18 cellular contexts compared by ENCODE assay signal in genomic region chr2:120477831-120478481, GRCh38.
DNase-seq lines count a peak whose midpoint lies in the region; ATAC-seq and TF ChIP-seq lines count a peak whose summit lies in the region.
"Had no signal": no experiment of that assay in that cellular context is flagged by ENCODE, and none has a peak within 500 bp of the region (broad histone marks: within the 10 kb centered on the region; RNA-seq: fewer than 3 reads in every experiment).

No MANE protein-coding gene starts in this region.

- H3K36me3 ChIP-seq in endodermal cell (ENCODE audit: control insufficient read depth, insufficient read depth, low read length), result no peaks in the 10 kb centered on the region
- H3K36me3 ChIP-seq in sigmoid colon, result no peaks in the 10 kb centered on the region
- H3K36me3 ChIP-seq: BLaER1 had no signal

- no peaks in the 10 kb centered on the region for H3K9me3 Mint-ChIP-seq in endodermal cell
- H3K9me3 Mint-ChIP-seq: CD4-positive, alpha-beta memory T cell; GM23338 had no signal

- no peak overlapping the region for H3K27ac Mint-ChIP-seq in endodermal cell
- H3K27ac Mint-ChIP-seq: CD14-positive monocyte, GM23338, HFFc6 had no signal

- intact Hi-C loops in sigmoid colon (cut with DNase I), result no loop called here

- peaks cover 12% of the 10 kb centered on the region for H3K4me1 Mint-ChIP-seq in endodermal cell
- H3K4me1 Mint-ChIP-seq: CD14-positive monocyte; CD4-positive, alpha-beta memory T cell; GM23338 had no signal

- H3K36me3 Mint-ChIP-seq in endodermal cell (ENCODE audit: low read depth), result no peaks in the 10 kb centered on the region
- H3K36me3 Mint-ChIP-seq: CD14-positive monocyte; CD4-positive, alpha-beta memory T cell had no signal

- no peak for ATAC-seq in HG03025 (IDR thresholded peaks at IDR 0.05; ENCODE audit: low FRiP score, unreplicated experiment)
- ATAC-seq: GM23338, HCT116, HepG2 had no signal

- no peak for TF ChIP-seq EP300 in sigmoid colon (IDR thresholded peaks at IDR 0.05)

- H3K9me3 ChIP-seq in endodermal cell (ENCODE audit: control insufficient read depth, low read length) (no peaks in the 10 kb centered on the region), sigmoid colon (no peaks in the 10 kb centered on the region)
- H3K9me3 ChIP-seq: BLaER1 had no signal

- H3K4me3 ChIP-seq in endodermal cell (ENCODE audit: low read length) (no peak overlapping the region), sigmoid colon (no peak overlapping the region)
- H3K4me3 ChIP-seq: BLaER1, GM23338 had no signal

- 92 to 100% methylated on average over 3 to 6 of the region's 6 CpGs for WGBS in endodermal cell (ENCODE audit: insufficient coverage in 1 of 2, insufficient read length in 1 of 2), 2 experiments
- 92 to 93% methylated on average over 6 of the region's 6 CpGs for WGBS in sigmoid colon, 2 donors

- TF ChIP-seq CTCF in endodermal cell (conservative IDR thresholded peaks at IDR 0.05) (no peak), sigmoid colon (IDR thresholded peaks at IDR 0.05) (no peak)

- H3K27ac ChIP-seq in endodermal cell (ENCODE audit: low read depth, low read length), result no peak overlapping the region
- no peak overlapping the region for H3K27ac ChIP-seq in sigmoid colon
- H3K27ac ChIP-seq: BLaER1 had no signal

- peaks cover 15% of the 10 kb centered on the region for H3K27me3 ChIP-seq in endodermal cell (ENCODE audit: control insufficient read depth, insufficient read depth, low read length, poor library complexity, severe bottlenecking)
- no peaks in the 10 kb centered on the region for H3K27me3 ChIP-seq in sigmoid colon
- H3K27me3 ChIP-seq: BLaER1 had no signal

- no peak overlapping the region for H3K9ac ChIP-seq in endodermal cell (ENCODE audit: extremely low read depth, low read length, poor library complexity, severe bottlenecking)
- H3K9ac ChIP-seq: BLaER1 had no signal

- peaks cover 45% of the 10 kb centered on the region for H3K27me3 Mint-ChIP-seq in endodermal cell (ENCODE audit: insufficient read depth)

- H3K4me1 ChIP-seq in endodermal cell (ENCODE audit: control insufficient read depth, insufficient read depth, low read length), result no peaks in the 10 kb centered on the region
- no peaks in the 10 kb centered on the region for H3K4me1 ChIP-seq in sigmoid colon

- no peak overlapping the region for H3K4me3 Mint-ChIP-seq in endodermal cell
- H3K4me3 Mint-ChIP-seq: CD14-positive monocyte; CD4-positive, alpha-beta memory T cell; GM23338; HFFc6 had no signal

- peak; percentile 48 for DNase-seq in activated effector memory CD4-positive, alpha-beta T cell treated with anti-CD3 and anti-CD28 coated beads, Interleukin-2, amount 50 U/mL, for 16 hours
- no peak for DNase-seq in activated effector memory CD4-positive, alpha-beta T cell treated with Interleukin-2 at 50 U/mL for 16 hours
- DNase-seq in endodermal cell (peak; percentile 24), sigmoid colon (peak; percentile 49)
- no peak for DNase-seq in stimulated activated naive CD4-positive, alpha-beta T cell treated with Interleukin-2 at 50 U/mL for 16 hours (lab: John Stamatoyannopoulos, UW)
- no peak for DNase-seq in activated CD4-positive, CD25-positive, alpha-beta regulatory T cell (lab: John Stamatoyannopoulos, UW)
- DNase-seq: 8988T; CD4-positive, alpha-beta memory T cell; DMS153; DMS79; GDM1; HFFc6 had no signal

- TF ChIP-seq POLR2A in sigmoid colon (IDR thresholded peaks at IDR 0.05), result no peak

Comparison
In these comparisons a context has a peak if more than half of its experiments do, and no peak if none do; other contexts are left out.
1. DNase-seq: peak in activated effector memory CD4-positive, alpha-beta T cell treated with anti-CD3 and anti-CD28 coated beads, Interleukin-2, amount 50 U/mL, for 16 hours (single experiment), endodermal cell (single experiment) and sigmoid colon (single experiment); none in activated effector memory CD4-positive, alpha-beta T cell treated with Interleukin-2 at 50 U/mL for 16 hours (single experiment), stimulated activated naive CD4-positive, alpha-beta T cell treated with Interleukin-2 at 50 U/mL for 16 hours (single experiment) and activated CD4-positive, CD25-positive, alpha-beta regulatory T cell (0 of 4).